9 cellular contexts compared by ENCODE assay signal in the genomic region with DNA sequence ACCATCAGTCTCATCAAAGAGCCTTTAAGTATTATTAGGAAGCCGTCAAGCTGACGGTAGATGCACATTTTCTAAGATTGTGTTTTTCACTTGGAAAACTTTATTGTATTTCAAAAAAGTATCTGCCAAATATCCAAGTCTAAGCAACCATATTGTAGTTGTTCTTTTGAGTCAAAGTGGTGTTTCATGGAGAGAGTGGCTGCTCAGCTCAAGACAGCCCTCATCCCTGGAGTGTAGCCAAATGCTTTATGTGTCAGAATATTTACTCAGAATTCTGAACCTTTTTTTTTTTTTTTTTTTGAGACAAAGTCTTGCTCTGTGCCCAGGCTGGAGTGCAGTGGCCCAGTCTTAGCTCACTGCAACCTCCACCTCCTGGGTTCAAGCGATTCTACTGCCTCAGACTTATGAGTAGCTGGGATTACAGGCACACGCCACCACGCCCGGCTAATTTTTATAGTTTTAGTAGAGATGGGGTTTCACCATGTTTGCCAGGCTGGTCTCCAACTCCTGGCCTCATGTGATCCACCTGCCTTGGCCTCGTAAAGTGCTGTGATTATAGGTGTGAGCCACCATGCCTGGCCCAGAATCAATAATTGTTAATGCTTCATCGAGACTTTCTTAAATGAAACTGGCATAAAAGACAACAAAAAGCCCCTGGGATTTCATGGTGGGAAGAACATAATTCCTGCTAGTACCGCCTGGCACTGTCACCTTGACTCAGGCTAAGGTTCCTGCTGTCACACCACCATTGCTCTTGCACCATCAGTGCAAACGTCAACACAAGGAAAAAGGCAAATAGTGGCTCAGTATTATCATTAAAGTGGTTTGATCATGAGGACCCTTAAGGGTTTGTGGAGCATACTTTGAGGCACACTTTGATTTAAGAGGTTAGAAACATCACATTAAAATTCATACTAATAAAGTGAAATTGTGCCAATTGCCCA. TPM values are rescaled to one million over a fixed set of nuclear protein-coding genes. Genes with fewer than 3 reads are reported as not detected.
DNase-seq lines count a peak whose midpoint lies in the region; ATAC-seq, FAIRE-seq and TF ChIP-seq lines count a peak whose summit lies in the region.
"Had no signal": no experiment of that assay in that cellular context is flagged by ENCODE, and none has a peak within 500 bp of the region (broad histone marks: within the 10 kb centered on the region; RNA-seq: fewer than 3 reads in every experiment).

No MANE protein-coding gene starts in this region.

- H3K36me3 ChIP-seq in K562 (ENCODE audit: control insufficient read depth, insufficient read depth, low read length): no peaks in the 10 kb centered on the region; the same call in 2 of the 3 replicates
- no peaks in the 10 kb centered on the region for H3K36me3 ChIP-seq in OCI-LY7 (ENCODE audit: insufficient read depth, low read length)
- no peaks in the 10 kb centered on the region for H3K36me3 ChIP-seq in aorta (ENCODE audit: control insufficient read depth in 1 of 2, insufficient read depth in 2 of 2, low read length in 1 of 2)

- H3K9me3 Mint-ChIP-seq in activated CD8-positive, alpha-beta memory T cell treated with anti-CD3 and anti-CD28 coated beads, Interleukin-2, amount 10 ng/mL, durations not matched to agents 7 days and 5 days (ENCODE audit: low read depth): no peaks in the 10 kb centered on the region
- H3K9me3 Mint-ChIP-seq in progenitor cell of endocrine pancreas (ENCODE audit: low read depth): no peaks in the 10 kb centered on the region
- H3K9me3 Mint-ChIP-seq: CD8-positive, alpha-beta memory T cell had no signal

- H3K4me3 ChIP-seq in K562: no peak overlapping the region
- H3K4me3 ChIP-seq in OCI-LY7 (ENCODE audit: low read depth, low read length, poor library complexity, severe bottlenecking): no peak overlapping the region
- H3K4me3 ChIP-seq in aorta (ENCODE audit: low read length in 2 of 2): no peak overlapping the region

- H3K27me3 Mint-ChIP-seq in activated CD8-positive, alpha-beta memory T cell treated with anti-CD3 and anti-CD28 coated beads, Interleukin-2, amount 10 ng/mL, durations not matched to agents 7 days and 5 days: no peaks in the 10 kb centered on the region
- H3K27me3 Mint-ChIP-seq in progenitor cell of endocrine pancreas: no peaks in the 10 kb centered on the region
- H3K27me3 Mint-ChIP-seq: CD8-positive, alpha-beta memory T cell had no signal

- no peak overlapping the region for H3K27ac Mint-ChIP-seq in activated CD8-positive, alpha-beta memory T cell treated with anti-CD3 and anti-CD28 coated beads, Interleukin-2, amount 10 ng/mL, durations not matched to agents 7 days and 5 days
- peak overlapping the region; percentile 85 for H3K27ac Mint-ChIP-seq in progenitor cell of endocrine pancreas

- H3K27ac ChIP-seq in K562 (ENCODE audit: extremely low read depth, low read depth, low read length) (peak overlapping the region; percentile 91), OCI-LY7 (ENCODE audit: low read depth, low read length, poor library complexity, severe bottlenecking) (no peak overlapping the region), aorta (ENCODE audit: low read depth in 1 of 2, low read length in 2 of 2) (no peak overlapping the region)

- in situ Hi-C loops in K562 (cut with MboI): no loop called here

- peak overlapping the region; percentile 71 for H3K4me2 ChIP-seq in K562 (ENCODE audit: insufficient read depth, low read length)
- no peak overlapping the region for H3K4me2 ChIP-seq in OCI-LY7 (ENCODE audit: low read length)

- no peaks in the 10 kb centered on the region for H3K9me2 ChIP-seq in OCI-LY7 (ENCODE audit: insufficient read depth, low read length)

- POLR2A ChIA-PET in K562 (lab: Yijun Ruan, JAX): interaction anchor here (0.6 to 1.0 kb wide), 3 partner anchors 17 to 161 kb away, joined by 3 to 4 read pairs (median 3); no protein-coding TSS in a partner anchor
- POLR2A ChIA-PET in OCI-LY7 (lab: Charles Lee): no interaction called here

- no peaks in the 10 kb centered on the region for H3K9me3 ChIP-seq in K562 (replicated peaks; ENCODE audit: control insufficient read depth, insufficient read depth, low read depth, low read length)
- no peaks in the 10 kb centered on the region for H3K9me3 ChIP-seq in OCI-LY7 (ENCODE audit: low read length)
- H3K9me3 ChIP-seq in aorta (ENCODE audit: control insufficient read depth, low read length): no peaks in the 10 kb centered on the region

- BruUV-seq in K562 (replicated peaks; lab: Mats Ljungman, UMichigan): no TSS peak
- no TSS peak for BruUV-seq in OCI-LY7 (replicated peaks; lab: Mats Ljungman, UMichigan)

- peaks cover 46% of the 10 kb centered on the region for H3K4me1 Mint-ChIP-seq in activated CD8-positive, alpha-beta memory T cell treated with anti-CD3 and anti-CD28 coated beads, Interleukin-2, amount 10 ng/mL, durations not matched to agents 7 days and 5 days
- peaks cover 30% of the 10 kb centered on the region for H3K4me1 Mint-ChIP-seq in progenitor cell of endocrine pancreas (ENCODE audit: low read depth)

- H3K79me2 ChIP-seq in K562 (ENCODE audit: control insufficient read depth, insufficient read depth, low read length) (peaks cover 85% of the 10 kb centered on the region), OCI-LY7 (ENCODE audit: insufficient read depth, low read depth, low read length) (no peaks in the 10 kb centered on the region)

- H3K9ac ChIP-seq in K562 (ENCODE audit: insufficient read depth in 1 of 2, low read depth in 2 of 2, low read length in 2 of 2): no peak overlapping the region; a peak in 2 of 4 replicates

- TF ChIP-seq RAD21 in K562 (CRISPR knock-in tag; conservative IDR thresholded peaks at IDR 0.05 in 1 of 2, IDR thresholded peaks at IDR 0.05 in 1 of 2): no peak

- CTCF ChIA-PET in activated CD8-positive, alpha-beta memory T cell treated with anti-CD3 and anti-CD28 coated beads, Interleukin-2, amount 10 ng/mL, durations not matched to agents 7 days and 5 days (lab: Charles Lee): interaction anchor here (0.6 kb wide), 1 partner anchor 46 kb away, joined by 3 read pairs; no protein-coding TSS in a partner anchor
- CTCF ChIA-PET in K562 (lab: Yijun Ruan, JAX; ENCODE audit: low intra/inter-chr PET ratio) (no interaction called here), OCI-LY7 (lab: Charles Lee; ENCODE audit: unreplicated experiment) (no interaction called here)

- no peak overlapping the region for H2AFZ ChIP-seq in K562 (ENCODE audit: low read depth, low read length)
- no peak overlapping the region for H2AFZ ChIP-seq in OCI-LY7 (ENCODE audit: low read length)

- peaks cover 10% of the 10 kb centered on the region for H3K36me3 Mint-ChIP-seq in activated CD8-positive, alpha-beta memory T cell treated with anti-CD3 and anti-CD28 coated beads, Interleukin-2, amount 10 ng/mL, durations not matched to agents 7 days and 5 days
- H3K36me3 Mint-ChIP-seq in progenitor cell of endocrine pancreas (ENCODE audit: insufficient read depth): no peaks in the 10 kb centered on the region

- FAIRE-seq in K562 (lab: Jason Lieb, UNC): no peak

- H3K4me3 Mint-ChIP-seq in activated CD8-positive, alpha-beta memory T cell treated with anti-CD3 and anti-CD28 coated beads, Interleukin-2, amount 10 ng/mL, durations not matched to agents 7 days and 5 days: peak overlapping the region; percentile 8
- H3K4me3 Mint-ChIP-seq in progenitor cell of endocrine pancreas (ENCODE audit: low read depth): no peak overlapping the region
- H3K4me3 Mint-ChIP-seq: CD8-positive, alpha-beta memory T cell had no signal

- TF ChIP-seq EP300 in K562 (IDR thresholded peaks at IDR 0.05; ENCODE audit: low read length): no peak

- ATAC-seq in activated CD8-positive, alpha-beta memory T cell treated with anti-CD3 and anti-CD28 coated beads, Interleukin-2, amount 10 ng/mL, durations not matched to agents 7 days and 5 days: no peak
- no peak for ATAC-seq in K562
- no peak for ATAC-seq in aorta (ENCODE audit: low FRiP score)

- H3K27me3 ChIP-seq in K562 (ENCODE audit: control insufficient read depth in 2 of 2, insufficient read depth in 2 of 2, low read length in 2 of 2): no peaks in the 10 kb centered on the region
- H3K27me3 ChIP-seq in aorta (ENCODE audit: control insufficient read depth in 1 of 2, insufficient read depth in 2 of 2, low read length in 1 of 2): no peaks in the 10 kb centered on the region

- peaks cover 29 to 82% of the 10 kb centered on the region in 2 experiments for H3K4me1 ChIP-seq in K562 (replicated peaks in 1 of 2; ENCODE audit: control insufficient read depth in 2 of 2, insufficient read depth in 2 of 2, low read length in 2 of 2)
- H3K4me1 ChIP-seq in OCI-LY7 (ENCODE audit: insufficient read depth, low read length, poor library complexity, severe bottlenecking): no peaks in the 10 kb centered on the region
- H3K4me1 ChIP-seq in aorta (ENCODE audit: control insufficient read depth in 1 of 2, insufficient read depth in 2 of 2, low read length in 2 of 2): peaks cover 0 to 1% of the 10 kb centered on the region in 2 donors

- intact Hi-C loops in K562 (cut with micrococcal nuclease): loop anchor here (2.0 kb wide), 1 partner anchor 45 kb away; a partner anchor contains a TSS
- intact Hi-C loops in OCI-LY7 (cut with micrococcal nuclease; ENCODE audit: unreplicated experiment): no loop called here
- intact Hi-C loops in aorta (cut with DNase I): no loop called here

- no peak for DNase-seq in activated CD8-positive, alpha-beta memory T cell treated with anti-CD3 and anti-CD28 coated beads, Interleukin-2, amount 10 ng/mL, durations not matched to agents 7 days and 5 days
- no peak for DNase-seq in activated CD8-positive, alpha-beta memory T cell treated with anti-CD3 and anti-CD28 coated beads, Interleukin-2, amount 50 U/mL, for 48 hours
- DNase-seq in NCI-H2029 treated with DMSO at 0.1 percent for 48 hours (lab: John Stamatoyannopoulos, UW) (peak; percentile 64), K562 (ENCODE audit: extremely low read depth in 1 of 4, low spot score in 3 of 4) (peak in 1 of 4 experiments; percentile 66), progenitor cell of endocrine pancreas (ENCODE audit: low spot score, unreplicated experiment) (no peak), OCI-LY7 (ENCODE audit: low spot score) (no peak), SW 1271 (lab: John Stamatoyannopoulos, UW) (no peak), aorta (no peak)
- DNase-seq: CD8-positive, alpha-beta memory T cell had no signal

- WGBS in K562 (ENCODE audit: insufficient coverage, low coverage, missing lambda C conversion rate): 48% methylated on average over 10 of the region's 10 CpGs
- WGBS in aorta, 2 donors: 89 to 90% methylated on average over 10 of the region's 10 CpGs

- no peaks in the 10 kb centered on the region for H4K20me1 ChIP-seq in K562 (replicated peaks; ENCODE audit: control insufficient read depth, insufficient read depth, low read length)
- H4K20me1 ChIP-seq in OCI-LY7 (ENCODE audit: insufficient read depth, low read length): no peaks in the 10 kb centered on the region

- H3K9me1 ChIP-seq in K562 (ENCODE audit: control insufficient read depth, insufficient read depth, low read length): no peaks in the 10 kb centered on the region

- TF ChIP-seq CTCF in K562 (IDR thresholded peaks at IDR 0.05 in 2 of 3, conservative IDR thresholded peaks at IDR 0.05 in 1 of 3; ENCODE audit: insufficient read depth in 2 of 3, low read depth in 1 of 3, low read length in 3 of 3) (no peak), progenitor cell of endocrine pancreas (IDR thresholded peaks at IDR 0.05; ENCODE audit: unreplicated experiment) (no peak), OCI-LY7 (conservative IDR thresholded peaks at IDR 0.05; ENCODE audit: low read length) (no peak)

- no peak for TF ChIP-seq POLR2A in K562 (conservative IDR thresholded peaks at IDR 0.05)

RNA-seq across cellular contexts. Expression of a gene that starts 45.5 kb away (rescaled TPM):
- total RNA-seq in activated CD8-positive, alpha-beta memory T cell treated with anti-CD3 and anti-CD28 coated beads, Interleukin-2, amount 10 ng/mL, durations not matched to agents 7 days and 5 days: 10 to 100 TPM; 63.1 to 68.9 TPM
- total RNA-seq in K562 (2011; cell fraction: chromatin; rRNA removed; ENCODE audit: low replicate concordance): 104 and 117 TPM in 2 replicates
- 43.2 and 50.5 TPM in 2 replicates for total RNA-seq in K562 (2011; cell fraction: nucleolus; rRNA removed)
- total RNA-seq in K562 (2011; cell fraction: nucleoplasm; rRNA removed): 62.3 and 84.4 TPM in 2 replicates
- total RNA-seq in K562 (2014; rRNA removed) (9.5 and 11.3 TPM in 2 replicates), K562 (2014; rRNA removed; fragmentation: Illumina TruSeq; extraction: Trizol) (17.8 and 20.1 TPM in 2 replicates), K562 (2015; rRNA removed; fragmentation: Illumina TruSeq; extraction: Trizol) (17.8 and 20.9 TPM in 2 replicates), K562 (2021) (30.4 and 33.0 TPM in 2 replicates), progenitor cell of endocrine pancreas (14.7 and 16.4 TPM in 2 replicates), OCI-LY7 (2022) (31.3 and 32.1 TPM in 2 replicates), aorta (10 to 100 TPM; 11.9 to 15.4 TPM)
- polyA plus RNA-seq in K562 (2011; rRNA removed) (24.1 and 25.9 TPM in 2 replicates), K562 (2014; fragmentation: Illumina TruSeq; extraction: Trizol) (18.1 and 19.5 TPM in 2 replicates), K562 (2014; fragmentation: Nextera tagmentation; extraction: Ambion mirVana) (1 to 10 TPM; 3.2 to 5.3 TPM), K562 (2014; rRNA removed) (11.6 and 12.5 TPM in 2 replicates), aorta (1 to 10 TPM; 2.7 to 6.3 TPM)
- 12.7 and 19.8 TPM in 2 replicates for polyA plus RNA-seq in K562 (2011; cell fraction: cytosol; rRNA removed)
- 19.9 and 25.4 TPM in 2 replicates for polyA plus RNA-seq in K562 (2011; cell fraction: nucleus; rRNA removed)
- polyA plus RNA-seq in K562 (2012): 15.4 and 18.6 TPM in 2 replicates
- polyA minus RNA-seq in K562 (2011; rRNA and poly(A)+ RNA removed): 41.9 and 45.2 TPM in 2 replicates
- 20.5 and 22.4 TPM in 2 replicates for polyA minus RNA-seq in K562 (2011; cell fraction: cytosol; rRNA and poly(A)+ RNA removed)
- 33.0 and 46.7 TPM in 2 replicates for polyA minus RNA-seq in K562 (2011; cell fraction: nucleus; rRNA and poly(A)+ RNA removed)
- 5.2 and 6.6 TPM in 2 replicates for total RNA-seq in OCI-LY7 (2014; rRNA removed; shearing (Covaris generic))
